In the genomic region with DNA sequence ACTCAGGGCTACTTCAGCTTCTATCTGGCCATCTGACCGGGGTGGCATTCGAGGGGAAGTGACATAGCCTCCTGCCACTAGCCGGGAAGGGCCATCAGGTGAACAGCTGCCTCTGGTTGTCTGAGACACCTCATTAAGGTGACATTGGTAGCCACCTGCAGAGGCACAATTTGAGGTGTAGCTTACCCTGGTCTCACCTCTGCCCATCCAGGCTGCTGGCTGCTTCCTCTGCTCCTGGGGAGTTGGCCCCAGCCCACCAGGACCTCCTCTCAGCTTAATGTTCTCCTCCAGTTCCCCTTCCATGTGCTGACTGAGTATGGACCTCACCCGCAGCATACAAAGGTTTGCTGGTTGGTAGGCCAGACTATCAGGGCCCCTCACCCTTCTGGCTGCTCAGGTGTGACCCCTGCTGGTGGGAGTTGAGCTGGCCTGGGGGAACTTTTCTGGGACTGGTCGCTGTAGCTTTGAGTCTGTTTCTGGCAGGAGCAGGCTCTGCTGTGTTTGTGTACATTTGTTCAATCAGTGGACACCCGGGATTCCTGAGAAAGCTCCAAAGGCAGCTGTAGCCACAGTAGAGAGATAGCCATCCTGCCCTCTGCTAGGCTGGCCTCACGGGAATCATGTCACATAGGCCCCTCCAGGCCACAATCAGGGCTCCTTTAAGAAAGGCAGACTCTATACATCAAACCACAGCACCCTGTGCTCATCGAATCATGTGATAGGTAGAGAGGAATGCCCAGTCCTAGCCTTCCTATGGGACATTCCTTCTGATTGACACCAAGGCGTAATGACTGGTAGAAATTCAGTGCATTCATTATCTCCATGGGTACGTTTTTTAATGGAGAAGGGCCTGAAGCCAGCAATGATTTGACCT, we compare ENCODE assay signal across 7 cellular contexts.
DNase-seq lines count a peak whose midpoint lies in the region; ATAC-seq and TF ChIP-seq lines count a peak whose summit lies in the region.

No MANE protein-coding gene starts in this region.

- H3K36me3 ChIP-seq in MG63 (no peaks in the 10 kb centered on the region), liver (ENCODE audit: control insufficient read depth in 4 of 4, insufficient read depth in 3 of 4, low read depth in 1 of 4, low read length in 3 of 4) (no peaks in the 10 kb centered on the region)

- TF ChIP-seq CTCF in GM12873 (IDR thresholded peaks at IDR 0.05; ENCODE audit: insufficient read depth, low read depth, low read length, missing control alignments) (peak; percentile 89), liver (IDR thresholded peaks at IDR 0.05; ENCODE audit: low read depth, low read length, missing input control) (peak; percentile 68)

- H3K27me3 ChIP-seq in MG63 (no peaks in the 10 kb centered on the region), liver (ENCODE audit: control insufficient read depth in 4 of 4, insufficient read depth in 4 of 4, low read length in 3 of 4) (no peaks in the 10 kb centered on the region)

- H3K9ac ChIP-seq in liver (ENCODE audit: low read depth in 1 of 2, low read length in 2 of 2) = no peak overlapping the region

- H3K9me3 ChIP-seq in MG63 = no peaks in the 10 kb centered on the region
- no peaks in the 10 kb centered on the region for H3K9me3 ChIP-seq in liver (ENCODE audit: control insufficient read depth in 4 of 4, low read length in 3 of 4)

- no peak overlapping the region for H3K27ac ChIP-seq in liver (ENCODE audit: low read depth in 1 of 2, low read length in 2 of 2)

- H3K4me3 ChIP-seq in MG63 (no peak overlapping the region), liver (ENCODE audit: low read depth in 1 of 3, low read length in 3 of 3) (no peak overlapping the region)

- 63% methylated on average over 10 of the region's 10 CpGs for WGBS in liver

- no peaks in the 10 kb centered on the region for H3K4me1 ChIP-seq in liver (ENCODE audit: control insufficient read depth in 4 of 4, insufficient read depth in 4 of 4, low read length in 3 of 4)

- ATAC-seq in GM18519 (IDR thresholded peaks at IDR 0.05; ENCODE audit: low FRiP score, unreplicated experiment) = no peak

- TF ChIP-seq RAD21 in liver (IDR thresholded peaks at IDR 0.05) = peak; percentile 74 to 87

- DNase-seq in MG63 (peak; percentile 50), cerebellum (ENCODE audit: low spot score) (peak; percentile 3)
- DNase-seq in activated CD4-positive, alpha-beta T cell treated with anti-CD3 and anti-CD28 coated beads for 24 hours (ENCODE audit: low read depth in 2 of 2) = peak; percentile 52 to 62
- peak; percentile 14 for DNase-seq in stimulated activated CD8-positive, alpha-beta memory T cell treated with anti-CD3 and anti-CD28 coated beads, Interleukin-12 subunit alpha, Interleukin-12 subunit beta, amount 100 ng/mL, for 24 hours (ENCODE audit: extremely low read depth)

TF ChIP-seq in liver, 16 proteins besides CTCF, POLR2A, EP300 and RAD21:
- TF ChIP-seq ATF3 (IDR thresholded peaks at IDR 0.05) (no peak), SP1 (IDR thresholded peaks at IDR 0.05) (no peak), TAF1 (conservative IDR thresholded peaks at IDR 0.05) (no peak), FOXA1 (IDR thresholded peaks at IDR 0.05) (no peak), RXRA (IDR thresholded peaks at IDR 0.05) (no peak), HNF4G (IDR thresholded peaks at IDR 0.05) (no peak), YY1 (IDR thresholded peaks at IDR 0.05) (no peak), GABPA (IDR thresholded peaks at IDR 0.05 in 1 of 2, conservative IDR thresholded peaks at IDR 0.05 in 1 of 2) (no peak), HNF4A (conservative IDR thresholded peaks at IDR 0.05) (no peak), MAX (IDR thresholded peaks at IDR 0.05) (no peak), JUND (IDR thresholded peaks at IDR 0.05) (no peak), EGR1 (IDR thresholded peaks at IDR 0.05; ENCODE audit: low read depth in 2 of 2) (no peak), FOXA2 (IDR thresholded peaks at IDR 0.05) (no peak), NR2F2 (IDR thresholded peaks at IDR 0.05) (no peak)
- TF ChIP-seq, protein P1, sequence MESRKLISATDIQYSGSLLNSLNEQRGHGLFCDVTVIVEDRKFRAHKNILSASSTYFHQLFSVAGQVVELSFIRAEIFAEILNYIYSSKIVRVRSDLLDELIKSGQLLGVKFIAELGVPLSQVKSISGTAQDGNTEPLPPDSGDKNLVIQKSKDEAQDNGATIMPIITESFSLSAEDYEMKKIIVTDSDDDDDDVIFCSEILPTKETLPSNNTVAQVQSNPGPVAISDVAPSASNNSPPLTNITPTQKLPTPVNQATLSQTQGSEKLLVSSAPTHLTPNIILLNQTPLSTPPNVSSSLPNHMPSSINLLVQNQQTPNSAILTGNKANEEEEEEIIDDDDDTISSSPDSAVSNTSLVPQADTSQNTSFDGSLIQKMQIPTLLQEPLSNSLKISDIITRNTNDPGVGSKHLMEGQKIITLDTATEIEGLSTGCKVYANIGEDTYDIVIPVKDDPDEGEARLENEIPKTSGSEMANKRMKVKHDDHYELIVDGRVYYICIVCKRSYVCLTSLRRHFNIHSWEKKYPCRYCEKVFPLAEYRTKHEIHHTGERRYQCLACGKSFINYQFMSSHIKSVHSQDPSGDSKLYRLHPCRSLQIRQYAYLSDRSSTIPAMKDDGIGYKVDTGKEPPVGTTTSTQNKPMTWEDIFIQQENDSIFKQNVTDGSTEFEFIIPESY (IDR thresholded peaks at IDR 0.05) = no peak

Comparison
In these comparisons a context has a peak if more than half of its experiments do, and no peak if none do; other contexts are left out.
1. DNase-seq: peak in every context shown above with its lines; median percentile 57 in activated CD4-positive, alpha-beta T cell treated with anti-CD3 and anti-CD28 coated beads for 24 hours; 50 in MG63; 14 in stimulated activated CD8-positive, alpha-beta memory T cell treated with anti-CD3 and anti-CD28 coated beads, Interleukin-12 subunit alpha, Interleukin-12 subunit beta, amount 100 ng/mL, for 24 hours; 3 in cerebellum.